Comparison of ENCODE assay signal across 11 cellular contexts in genomic region chr6:88220493-88220892, GRCh38. TPM values are rescaled to one million over a fixed set of nuclear protein-coding genes. Genes with fewer than 3 reads are reported as not detected.
DNase-seq lines count a peak whose midpoint lies in the region; ATAC-seq, FAIRE-seq and TF ChIP-seq lines count a peak whose summit lies in the region.
"Had no signal": no experiment of that assay in that cellular context is flagged by ENCODE, and none has a peak within 500 bp of the region (broad histone marks: within the 10 kb centered on the region; RNA-seq: fewer than 3 reads in every experiment).

No MANE protein-coding gene starts in this region.

- ATAC-seq in HepG2 = no peak
- no peak for ATAC-seq in right lobe of liver
- ATAC-seq: pancreas had no signal

- H3K4me2 ChIP-seq in HepG2 (ENCODE audit: low read depth, low read length) (no peak overlapping the region), OCI-LY7 (ENCODE audit: low read length) (no peak overlapping the region)

- H3K9ac ChIP-seq in HepG2 (ENCODE audit: insufficient read depth, low read depth, low read length) = no peak overlapping the region

- no peaks in the 10 kb centered on the region for H3K9me3 ChIP-seq in HepG2 (ENCODE audit: low read length)
- H3K9me3 ChIP-seq in right lobe of liver = no peaks in the 10 kb centered on the region
- H3K9me3 ChIP-seq in OCI-LY7 (ENCODE audit: low read length) = no peaks in the 10 kb centered on the region
- no peaks in the 10 kb centered on the region for H3K9me3 ChIP-seq in tibial artery
- H3K9me3 ChIP-seq: pancreas, suprapubic skin had no signal

- BruUV-seq in HepG2 (replicated peaks; lab: Mats Ljungman, UMichigan) = no TSS peak
- BruUV-seq in OCI-LY7 (replicated peaks; lab: Mats Ljungman, UMichigan) = no TSS peak

- H2AFZ ChIP-seq in HepG2 (ENCODE audit: low read length) (no peak overlapping the region), OCI-LY7 (ENCODE audit: low read length) (no peak overlapping the region)

- no peaks in the 10 kb centered on the region for H3K9me2 ChIP-seq in OCI-LY7 (ENCODE audit: insufficient read depth, low read length)

- intact Hi-C loops in HepG2 (cut with micrococcal nuclease; ENCODE audit: unreplicated experiment) (no loop called here), right lobe of liver (cut with DNase I) (no loop called here), OCI-LY7 (cut with micrococcal nuclease; ENCODE audit: unreplicated experiment) (no loop called here), dorsolateral prefrontal cortex (cut with DNase I) (no loop called here), tibial artery (cut with DNase I; ENCODE audit: low total_unique reads) (no loop called here)

- TF ChIP-seq CTCF in HepG2 (CRISPR knock-in tag; IDR thresholded peaks at IDR 0.05) (no peak), right lobe of liver (IDR thresholded peaks at IDR 0.05) (no peak), OCI-LY7 (conservative IDR thresholded peaks at IDR 0.05; ENCODE audit: low read length) (no peak), dorsolateral prefrontal cortex (IDR thresholded peaks at IDR 0.05 in 54 of 56, conservative IDR thresholded peaks at IDR 0.05 in 2 of 56; ENCODE audit: low read depth in 1 of 56, partially characterized antibody in 56 of 56) (no peak), tibial artery (IDR thresholded peaks at IDR 0.05) (no peak)

- POLR2A ChIA-PET in HepG2 (lab: Yijun Ruan, JAX) = no interaction called here
- POLR2A ChIA-PET in OCI-LY7 (lab: Charles Lee) = interaction anchor here (0.6 kb wide), 1 partner anchor 28 kb away, joined by 3 read pairs; no protein-coding TSS in a partner anchor

- H3K27ac ChIP-seq in HepG2 (ENCODE audit: extremely low read length, insufficient read depth, low read length) = no peak overlapping the region
- no peak overlapping the region for H3K27ac ChIP-seq in right lobe of liver
- H3K27ac ChIP-seq in OCI-LY7 (ENCODE audit: low read depth, low read length, poor library complexity, severe bottlenecking) = no peak overlapping the region
- H3K27ac ChIP-seq in dorsolateral prefrontal cortex = no peak overlapping the region
- H3K27ac ChIP-seq in tibial artery = no peak overlapping the region
- H3K27ac ChIP-seq: pancreas, suprapubic skin had no signal

- CTCF ChIA-PET in HepG2 (lab: Yijun Ruan, JAX; ENCODE audit: low intra/inter-chr PET ratio, low total read pairs) = no interaction called here
- CTCF ChIA-PET in OCI-LY7 (lab: Charles Lee; ENCODE audit: unreplicated experiment) = no interaction called here

- H3K79me2 ChIP-seq in HepG2 (ENCODE audit: insufficient read depth, low read length) (no peaks in the 10 kb centered on the region), OCI-LY7 (ENCODE audit: insufficient read depth, low read depth, low read length) (no peaks in the 10 kb centered on the region)

- H3K27me3 ChIP-seq in HepG2 (ENCODE audit: control insufficient read depth in 1 of 2, insufficient read depth in 2 of 2, low read length in 2 of 2) = no peaks in the 10 kb centered on the region
- H3K27me3 ChIP-seq in right lobe of liver = no peaks in the 10 kb centered on the region
- H3K27me3 ChIP-seq in dorsolateral prefrontal cortex = no peaks in the 10 kb centered on the region
- no peaks in the 10 kb centered on the region for H3K27me3 ChIP-seq in tibial artery
- H3K27me3 ChIP-seq: pancreas, suprapubic skin had no signal

- 3% methylated on average over 2 of the region's 2 CpGs for WGBS in HepG2 (ENCODE audit: low lambda C conversion rate)
- WGBS in right lobe of liver (ENCODE audit: insufficient coverage, low coverage, low lambda C conversion rate, missing lambda C conversion rate) = 59% methylated on average over 2 of the region's 2 CpGs

- no peak overlapping the region for H3K4me3 ChIP-seq in HepG2 (replicated peaks in 1 of 3; ENCODE audit: insufficient read depth in 1 of 3, low read depth in 2 of 3, low read length in 3 of 3)
- no peak overlapping the region for H3K4me3 ChIP-seq in right lobe of liver
- no peak overlapping the region for H3K4me3 ChIP-seq in OCI-LY7 (ENCODE audit: low read depth, low read length, poor library complexity, severe bottlenecking)
- H3K4me3 ChIP-seq in dorsolateral prefrontal cortex = no peak overlapping the region
- H3K4me3 ChIP-seq in tibial artery = no peak overlapping the region
- H3K4me3 ChIP-seq: pancreas, suprapubic skin had no signal

- no peak for TF ChIP-seq RAD21 in HepG2 (CRISPR knock-in tag; IDR thresholded peaks at IDR 0.05)

- H4K20me1 ChIP-seq in HepG2 (ENCODE audit: insufficient read depth, low read length) = no peaks in the 10 kb centered on the region
- H4K20me1 ChIP-seq in OCI-LY7 (ENCODE audit: insufficient read depth, low read length) = no peaks in the 10 kb centered on the region

- H3K36me3 ChIP-seq in HepG2 (replicated peaks in 1 of 2; ENCODE audit: control insufficient read depth in 1 of 2, insufficient read depth in 2 of 2, low read length in 2 of 2) (no peaks in the 10 kb centered on the region), right lobe of liver (no peaks in the 10 kb centered on the region), OCI-LY7 (ENCODE audit: insufficient read depth, low read length) (no peaks in the 10 kb centered on the region), tibial artery (no peaks in the 10 kb centered on the region)
- H3K36me3 ChIP-seq: pancreas, suprapubic skin had no signal

- H3K4me1 ChIP-seq in HepG2 (ENCODE audit: insufficient read depth, low read length) = no peaks in the 10 kb centered on the region
- H3K4me1 ChIP-seq in right lobe of liver = no peaks in the 10 kb centered on the region
- no peaks in the 10 kb centered on the region for H3K4me1 ChIP-seq in OCI-LY7 (ENCODE audit: insufficient read depth, low read length, poor library complexity, severe bottlenecking)
- no peaks in the 10 kb centered on the region for H3K4me1 ChIP-seq in tibial artery
- H3K4me1 ChIP-seq: pancreas, suprapubic skin had no signal

- TF ChIP-seq EP300 in HepG2 (IDR thresholded peaks at IDR 0.05; ENCODE audit: low read depth in 2 of 2, low read length in 2 of 2) (no peak), HepG2 (CRISPR knock-in tag; IDR thresholded peaks at IDR 0.05; ENCODE audit: borderline replicate concordance) (no peak)

- peak; percentile 2 for DNase-seq in HepG2 (ENCODE audit: low spot score)
- DNase-seq in right lobe of liver = no peak
- peak; percentile 21 for DNase-seq in OCI-LY7 (ENCODE audit: low spot score)
- peak; percentile 39 for DNase-seq in dermis blood vessel endothelial cell
- DNase-seq in dorsolateral prefrontal cortex = no peak
- DNase-seq in tibial artery = no peak
- no peak for DNase-seq in activated CD4-positive, alpha-beta T cell treated with anti-CD3 and anti-CD28 coated beads, Interleukin-2, amount 50 U/mL, for 4 hours
- DNase-seq in effector CD4-positive, alpha-beta T cell = no peak
- DNase-seq: activated CD4-positive, alpha-beta T cell treated with anti-CD3 and anti-CD28 coated beads for 48 hours; pancreas had no signal

- in situ Hi-C loops in HepG2 (cut with HindIII; ENCODE audit: extremely low pct_ligation_motif_present, low pct_unique_long_range_greater_than_20kb) = no loop called here

- FAIRE-seq in HepG2 (lab: Jason Lieb, UNC) = no peak
- FAIRE-seq: pancreas had no signal

- TF ChIP-seq POLR2A in HepG2 (IDR thresholded peaks at IDR 0.05; ENCODE audit: insufficient read depth in 1 of 2, low read depth in 2 of 2, low read length in 2 of 2) = no peak
- TF ChIP-seq POLR2A in right lobe of liver (IDR thresholded peaks at IDR 0.05) = no peak

TF ChIP-seq in HepG2, 621 proteins besides CTCF, POLR2A, EP300 and RAD21 (continues in another document):
- TF ChIP-seq RARA (CRISPR knock-in tag; IDR thresholded peaks at IDR 0.05) (0 out of 2 replicates have a peak, but pooled peaks have one; percentile 23), EHMT2 (IDR thresholded peaks at IDR 0.05; ENCODE audit: borderline replicate concordance, low read depth, low read length) (peak; percentile 97)

RNA-seq across cellular contexts. Expression of gene CNR1, which starts 54.3 kb away (rescaled TPM):
- total RNA-seq in HepG2 (2016; rRNA removed; fragmentation: Illumina TruSeq; extraction: Trizol) = not detected in 2 replicates
- not detected in 2 replicates for total RNA-seq in HepG2 (2016; cell fraction: cytosol; rRNA removed; fragmentation: Illumina TruSeq; extraction: Trizol; ENCODE audit: low read depth)
- not detected in 2 replicates for total RNA-seq in HepG2 (2016; cell fraction: insoluble cytoplasmic fraction; rRNA removed; fragmentation: Illumina TruSeq; extraction: Trizol)
- total RNA-seq in HepG2 (2016; cell fraction: membrane; rRNA removed; fragmentation: Illumina TruSeq; extraction: Trizol) = not detected in 2 replicates
- not detected in 2 replicates for total RNA-seq in HepG2 (2016; cell fraction: nucleus; rRNA removed; fragmentation: Illumina TruSeq; extraction: Trizol)
- not detected in 2 replicates for polyA plus RNA-seq in HepG2 (2011; rRNA removed)
- not detected in 2 replicates for polyA plus RNA-seq in HepG2 (2011; cell fraction: cytosol; rRNA removed)
- polyA plus RNA-seq in HepG2 (2011; cell fraction: nucleus; rRNA removed) = not detected in 2 replicates
- polyA plus RNA-seq in HepG2 (2012) = not detected in 2 replicates
- polyA plus RNA-seq in HepG2 (2016; cell fraction: cytosol; fragmentation: Illumina TruSeq; extraction: Trizol; ENCODE audit: low read depth) = not detected in 2 replicates
- polyA plus RNA-seq in HepG2 (2016; cell fraction: insoluble cytoplasmic fraction; fragmentation: Illumina TruSeq; extraction: Trizol; ENCODE audit: low read depth) = not detected in 2 replicates
- polyA plus RNA-seq in HepG2 (2016; cell fraction: membrane; fragmentation: Illumina TruSeq; extraction: Trizol; ENCODE audit: low read depth) = not detected in 2 replicates
- not detected in 2 replicates for polyA plus RNA-seq in HepG2 (2016; cell fraction: nucleus; fragmentation: Illumina TruSeq; extraction: Trizol; ENCODE audit: insufficient read depth, low read depth)
- not detected in 2 replicates for polyA minus RNA-seq in HepG2 (2011; rRNA and poly(A)+ RNA removed; ENCODE audit: low replicate concordance)
- not detected in 2 replicates for polyA minus RNA-seq in HepG2 (2011; cell fraction: cytosol; rRNA and poly(A)+ RNA removed)
- not detected in 2 replicates for polyA minus RNA-seq in HepG2 (2011; cell fraction: nucleus; rRNA and poly(A)+ RNA removed)
- under 1 TPM in 3 of 6 experiments, not detected in 3; 0.05 to 0.14 (median 0.12) TPM for total RNA-seq in right lobe of liver
- total RNA-seq in OCI-LY7 (2014; rRNA removed; shearing (Covaris generic)) = 109 and 150 TPM in 2 replicates
- 246 and 247 TPM in 2 replicates for total RNA-seq in OCI-LY7 (2022)
- 1.3 TPM in 1 of 2 replicates, not detected in the other for total RNA-seq in dermis blood vessel endothelial cell
- 100 to 1,000 TPM in 4 of 120 experiments, 10 to 100 TPM in 116; 10.5 to 114 (median 59.2) TPM for total RNA-seq in dorsolateral prefrontal cortex

Comparison
In these comparisons a context has a peak if more than half of its experiments do, and no peak if none do; other contexts are left out.
1. DNase-seq: peak in HepG2 (single experiment), OCI-LY7 (single experiment) and dermis blood vessel endothelial cell (single experiment); none in right lobe of liver (0 of 3), dorsolateral prefrontal cortex (0 of 10), tibial artery (0 of 2), activated CD4-positive, alpha-beta T cell treated with anti-CD3 and anti-CD28 coated beads, Interleukin-2, amount 50 U/mL, for 4 hours (0 of 2) and effector CD4-positive, alpha-beta T cell (single experiment).